Comparison of ENCODE assay signal across 8 cellular contexts in the genomic region with DNA sequence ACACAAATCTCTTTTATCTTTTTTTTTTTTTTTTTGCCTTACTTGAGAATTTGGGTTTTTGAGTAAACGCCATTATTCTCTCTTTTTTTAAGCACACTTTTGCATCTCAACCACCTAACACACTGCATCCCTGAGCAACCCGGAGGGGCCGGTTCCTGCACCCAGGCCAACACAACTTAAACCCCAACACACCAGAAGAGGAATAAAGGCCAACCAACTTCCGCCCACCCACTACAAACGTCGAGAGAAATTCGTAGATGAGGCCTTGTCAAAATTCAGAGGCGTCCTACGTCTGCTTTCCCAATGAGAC. TPM values are rescaled to one million over a fixed set of nuclear protein-coding genes. Genes with fewer than 3 reads are reported as not detected.
A peak's percentile ranks its signal among the peaks of the same experiment; 100 is the strongest.
DNase-seq lines count a peak whose midpoint lies in the region; ATAC-seq, FAIRE-seq and TF ChIP-seq lines count a peak whose summit lies in the region.

No MANE protein-coding gene starts in this region.

- H3K4me3 ChIP-seq in GM12878 (peak overlapping the region; percentile 95; the same call in 1 of the 2 replicates), lower lobe of right lung (peak overlapping the region; percentile 84), uterus (peak overlapping the region; percentile 47 to 51)

- ATAC-seq in HG02798 (IDR thresholded peaks at IDR 0.05; ENCODE audit: poor library complexity, unreplicated experiment) (peak; percentile 31), GM12878 (peak; percentile 50; the same call in 2 of the 3 replicates), lower lobe of right lung (peak in 1 of 2 donors; percentile 58)

- no peak for TF ChIP-seq POLR2A in GM12878 (IDR thresholded peaks at IDR 0.05; ENCODE audit: low read depth, low read length)
- no peak for TF ChIP-seq POLR2A in uterus (IDR thresholded peaks at IDR 0.05)

- H3K9me3 Mint-ChIP-seq in CD14-positive monocyte = no peaks in the 10 kb centered on the region

- in situ Hi-C loops in GM12878 (cut with MboI) = no loop called here

- DNase-seq in CD14-positive monocyte (ENCODE audit: low spot score) (no peak), GM12878 (ENCODE audit: low read depth, low spot score) (no peak), lower lobe of right lung (peak; percentile 48), uterus (no peak), urothelium cell line (ENCODE audit: low spot score) (no peak), NCI-H187 (lab: John Stamatoyannopoulos, UW) (no peak), medulla oblongata (ENCODE audit: extremely low spot score) (no peak)

- CTCF ChIA-PET in GM12878 (lab: Yijun Ruan, JAX) = interaction anchor here (1.0 kb wide), 1 partner anchor 33 kb away, joined by 3 read pairs; no protein-coding TSS in a partner anchor

- peak overlapping the region; percentile 96 to 100 (median 99) for H3K27ac Mint-ChIP-seq in CD14-positive monocyte

- TF ChIP-seq EP300 in GM12878 (IDR thresholded peaks at IDR 0.05; ENCODE audit: borderline replicate concordance in 1 of 2, control insufficient read depth in 1 of 2, low read depth in 2 of 2, low read length in 2 of 2) = no peak

- peaks cover 20 to 37% of the 10 kb centered on the region in 2 donors for H3K36me3 Mint-ChIP-seq in CD14-positive monocyte

- peak overlapping the region; percentile 82 to 95 for H3K4me3 Mint-ChIP-seq in CD14-positive monocyte

- 8% methylated on average over 8 of the region's 9 CpGs for WGBS in GM12878 (ENCODE audit: insufficient coverage, insufficient replicate concordance, low lambda C conversion rate, missing lambda C conversion rate)

- peak overlapping the region; percentile 82 for H2AFZ ChIP-seq in GM12878 (ENCODE audit: control insufficient read depth, low read depth, low read length)

- peaks cover 30% of the 10 kb centered on the region for H3K79me2 ChIP-seq in GM12878 (ENCODE audit: control insufficient read depth, insufficient read depth, low read length)

- POLR2A ChIA-PET in GM12878 (lab: Charles Lee) = interaction anchor here (0.7 to 1.0 kb wide), 2 partner anchors 7 to 14 kb away, joined by 4 to 5 read pairs; no protein-coding TSS in a partner anchor

- peaks cover 20% of the 10 kb centered on the region for H3K4me1 Mint-ChIP-seq in CD14-positive monocyte

- no peaks in the 10 kb centered on the region for H3K27me3 Mint-ChIP-seq in CD14-positive monocyte (ENCODE audit: low read depth in 3 of 3)

- SMC1A ChIA-PET in GM12878 (lab: Charles Lee; ENCODE audit: uncharacterized antibody, unreplicated experiment) = no interaction called here

- H3K9me3 ChIP-seq in GM12878 (replicated peaks; ENCODE audit: control insufficient read depth, insufficient read depth, low read length) (no peaks in the 10 kb centered on the region), lower lobe of right lung (no peaks in the 10 kb centered on the region), uterus (no peaks in the 10 kb centered on the region)

- H4K20me1 ChIP-seq in GM12878 (ENCODE audit: control insufficient read depth, insufficient read depth) = no peaks in the 10 kb centered on the region

- peak overlapping the region; percentile 94 for H3K9ac ChIP-seq in GM12878 (ENCODE audit: control insufficient read depth, insufficient read depth, low read length)

- TF ChIP-seq CTCF in CD14-positive monocyte (IDR thresholded peaks at IDR 0.05) (no peak), GM12878 (IDR thresholded peaks at IDR 0.05 in 2 of 3, conservative IDR thresholded peaks at IDR 0.05 in 1 of 3; ENCODE audit: control insufficient read depth in 2 of 3, extremely low read depth in 1 of 3, insufficient read depth in 1 of 3, low read depth in 3 of 3, low read length in 3 of 3) (no peak), lower lobe of right lung (IDR thresholded peaks at IDR 0.05) (no peak), uterus (IDR thresholded peaks at IDR 0.05) (no peak)

- peak overlapping the region; percentile 66 for H3K4me2 ChIP-seq in GM12878 (ENCODE audit: control insufficient read depth, insufficient read depth)

- FAIRE-seq in GM12878 (lab: Jason Lieb, UNC) (no peak), urothelium cell line (lab: Jason Lieb, UNC) (no peak)

- H3K4me1 ChIP-seq in GM12878 (ENCODE audit: control insufficient read depth, insufficient read depth, low read length) (peaks cover 4% of the 10 kb centered on the region; the same call in 1 of the 2 replicates), lower lobe of right lung (no peaks in the 10 kb centered on the region), uterus (peaks cover 0 to 4% of the 10 kb centered on the region in 2 donors)

- H3K27ac ChIP-seq in GM12878 (ENCODE audit: control insufficient read depth, insufficient read depth) (peak overlapping the region; percentile 86), lower lobe of right lung (no peak overlapping the region), uterus (peak overlapping the region; percentile 46 to 53)

- H3K27me3 ChIP-seq in GM12878 (replicated peaks in 1 of 2; ENCODE audit: control insufficient read depth in 2 of 2, insufficient read depth in 2 of 2, low read length in 1 of 2) = no peaks in the 10 kb centered on the region
- H3K27me3 ChIP-seq in lower lobe of right lung (ENCODE audit: low read depth) = no peaks in the 10 kb centered on the region
- no peaks in the 10 kb centered on the region for H3K27me3 ChIP-seq in uterus

- no peak for TF ChIP-seq RAD21 in GM12878 (IDR thresholded peaks at IDR 0.05; ENCODE audit: insufficient read depth, low read depth, low read length)

- BruUV-seq in GM12878 (replicated peaks; lab: Mats Ljungman, UMichigan) = no TSS peak

- RAD21 ChIA-PET in GM12878 (lab: Charles Lee; ENCODE audit: unreplicated experiment) = no interaction called here

- peaks cover 0 to 20% of the 10 kb centered on the region in 2 experiments; a peak in 3 of 4 replicates for H3K36me3 ChIP-seq in GM12878 (ENCODE audit: control insufficient read depth in 2 of 2, insufficient read depth in 2 of 2, low read length in 1 of 2)
- no peaks in the 10 kb centered on the region for H3K36me3 ChIP-seq in lower lobe of right lung
- H3K36me3 ChIP-seq in uterus = no peaks in the 10 kb centered on the region

- intact Hi-C loops in CD14-positive monocyte (cut with micrococcal nuclease) = loop anchor here (10.0 kb wide), 2 partner anchors 120 to 580 kb away; a partner anchor contains a TSS
- intact Hi-C loops in GM12878 (cut with micrococcal nuclease; ENCODE audit: unreplicated experiment) = loop anchor here (2.0 kb wide), 2 partner anchors 116 to 126 kb away; no protein-coding TSS in a partner anchor
- intact Hi-C loops in lower lobe of right lung (cut with DNase I) = no loop called here
- intact Hi-C loops in uterus (cut with DNase I; ENCODE audit: low total_unique reads) = no loop called here

TF ChIP-seq in GM12878, 131 proteins besides CTCF, POLR2A, EP300 and RAD21 (continues in another document):
- 0 out of 2 replicates have a peak, but pooled peaks have one; percentile 28 for TF ChIP-seq ATF7 (IDR thresholded peaks at IDR 0.05; ENCODE audit: low read depth)
- 0 out of 2 replicates have a peak, but pooled peaks have one; percentile 15 for TF ChIP-seq TAF1 (IDR thresholded peaks at IDR 0.05; ENCODE audit: borderline replicate concordance, low read depth, low read length)
- no peak for TF ChIP-seq KDM1A (IDR thresholded peaks at IDR 0.05; ENCODE audit: borderline replicate concordance)
- peak in 1 of 2 experiments; percentile 52; a peak in 1 of 3 replicates for TF ChIP-seq EGR1 (IDR thresholded peaks at IDR 0.05; ENCODE audit: borderline replicate concordance in 1 of 2, low read depth in 2 of 2, low read length in 2 of 2)
- TF ChIP-seq, protein P1, sequence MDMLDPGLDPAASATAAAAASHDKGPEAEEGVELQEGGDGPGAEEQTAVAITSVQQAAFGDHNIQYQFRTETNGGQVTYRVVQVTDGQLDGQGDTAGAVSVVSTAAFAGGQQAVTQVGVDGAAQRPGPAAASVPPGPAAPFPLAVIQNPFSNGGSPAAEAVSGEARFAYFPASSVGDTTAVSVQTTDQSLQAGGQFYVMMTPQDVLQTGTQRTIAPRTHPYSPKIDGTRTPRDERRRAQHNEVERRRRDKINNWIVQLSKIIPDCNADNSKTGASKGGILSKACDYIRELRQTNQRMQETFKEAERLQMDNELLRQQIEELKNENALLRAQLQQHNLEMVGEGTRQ (IDR thresholded peaks at IDR 0.05; ENCODE audit: borderline replicate concordance, low read depth, low read length) = no peak
- TF ChIP-seq POLR2AphosphoS2 (IDR thresholded peaks at IDR 0.05; ENCODE audit: low read depth, low read length) = no peak

RNA-seq across cellular contexts. Expression of a gene that starts 0.4 kb away (rescaled TPM):
- polyA plus RNA-seq in CD14-positive monocyte (under 1 TPM; 0.13 to 0.31 TPM), GM12878 (2011; rRNA removed) (97.7 and 133 TPM in 2 replicates), GM12878 (2014; fragmentation: Illumina TruSeq; extraction: Trizol) (102 and 107 TPM in 2 replicates), GM12878 (2014; fragmentation: Nextera tagmentation; extraction: Ambion mirVana) (100 to 1,000 TPM; 205 to 211 TPM), GM12878 (2014; rRNA removed) (75.1 and 89.1 TPM in 2 replicates), GM12878 (2016; fragmentation: Nextera tagmentation; extraction: Ambion mirVana) (100 to 1,000 TPM; 171 to 178 TPM)
- 44.1 and 48.5 TPM in 2 replicates for total RNA-seq in GM12878 (2013; cell fraction: nucleolus; rRNA removed)
- total RNA-seq in GM12878 (2014; rRNA removed) (80.9 and 87.1 TPM in 2 replicates), GM12878 (2014; rRNA removed; fragmentation: Illumina TruSeq; extraction: Trizol) (94.8 and 99.8 TPM in 2 replicates), GM12878 (2021) (74.1 and 76.6 TPM in 2 replicates), lower lobe of right lung (2.0 TPM), uterus (10 to 100 TPM in 1 of 4 donors, 1 to 10 TPM in 1, not detected in 2; 1.5 to 21.8 TPM)
- polyA plus RNA-seq in GM12878 (2011; ENCODE audit: low read depth) = 55.9 TPM
- 72.7 and 101 TPM in 2 replicates for polyA plus RNA-seq in GM12878 (2011; cell fraction: cytosol; rRNA removed)
- 63.2 and 67.5 TPM in 2 replicates for polyA plus RNA-seq in GM12878 (2011; cell fraction: nucleus; rRNA removed)
- polyA plus RNA-seq in GM12878 (2012) = 48.4 and 65.5 TPM in 2 replicates
- polyA minus RNA-seq in GM12878 (2011; rRNA and poly(A)+ RNA removed) = 61.9 and 70.4 TPM in 2 replicates
- polyA minus RNA-seq in GM12878 (2011; cell fraction: cytosol; rRNA and poly(A)+ RNA removed) = 37.6 and 38.6 TPM in 2 replicates
- 33.5 and 52.9 TPM in 2 replicates for polyA minus RNA-seq in GM12878 (2011; cell fraction: nucleus; rRNA and poly(A)+ RNA removed)

Comparison
In these comparisons a context has a peak if more than half of its experiments do, and no peak if none do; other contexts are left out.
1. intact Hi-C loops: an anchor here in CD14-positive monocyte (10.0 kb wide) and GM12878 (2.0 kb wide); none called in lower lobe of right lung and uterus.